ENCODE assay signal across 33 cellular contexts in the genomic region with DNA sequence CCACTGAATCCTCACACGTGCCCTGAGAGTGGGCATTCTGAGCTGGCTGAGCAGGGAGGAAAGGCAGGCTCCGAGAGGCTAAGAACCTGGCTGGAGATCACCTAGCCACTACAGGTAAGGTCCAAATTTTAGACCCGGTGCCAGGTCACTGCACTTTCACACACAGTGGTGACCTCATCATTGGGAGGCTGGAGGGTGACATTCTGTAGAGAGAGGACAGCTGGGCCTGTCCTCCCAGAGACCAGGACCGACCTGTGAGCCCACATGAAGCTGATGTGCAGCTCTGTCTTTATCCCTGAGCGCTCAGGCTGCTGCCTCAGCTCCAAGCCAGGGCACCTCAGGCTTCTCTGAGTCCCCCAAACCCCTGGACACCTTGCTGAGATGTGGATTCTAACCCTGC.
"Had no signal": no experiment of that assay in that cellular context is flagged by ENCODE, and none has a peak within 500 bp of the region (broad histone marks: within the 10 kb centered on the region; RNA-seq: fewer than 3 reads in every experiment).

No MANE protein-coding gene starts in this region.

- H3K27me3 ChIP-seq: brain microvascular endothelial cell, cardiac muscle cell, MG63, SJCRH30 had no signal

- H3K9me3 ChIP-seq: MG63, SJCRH30, SK-N-SH had no signal

- H3K27ac ChIP-seq: brain microvascular endothelial cell, cardiac muscle cell, KMS-11, SJCRH30 had no signal

- H3K36me3 ChIP-seq: brain microvascular endothelial cell, cardiac muscle cell, MG63, SJCRH30 had no signal

- H3K4me3 ChIP-seq: cardiac muscle cell, MG63, SJCRH30 had no signal

- H3K9ac ChIP-seq: KMS-11, SK-N-SH had no signal

- ATAC-seq: activated T-helper 17 cell treated with anti-CD3 and anti-CD28 coated beads, Interleukin-2, amount 50 U/mL, for 72 hours; Panc1; Right ventricle myocardium inferior; WTC11 had no signal

- DNase-seq: activated CD4-positive, alpha-beta memory T cell treated with anti-CD3 and anti-CD28 coated beads for 36 hours; activated CD4-positive, alpha-beta T cell treated with anti-CD3 and anti-CD28 coated beads, Interleukin-2, amount 10 ng/mL, durations not matched to agents 7 days and 5 days; activated CD4-positive, CD25-positive, alpha-beta regulatory T cell treated with anti-CD3 and anti-CD28 coated beads, Interleukin-2, amount 50 U/mL, for 72 hours; activated CD8-positive, alpha-beta memory T cell treated with anti-CD3 and anti-CD28 coated beads for 24 hours; activated gamma-delta T cell; activated naive CD4-positive, alpha-beta T cell treated with anti-CD3 and anti-CD28 coated beads for 36 hours; activated naive CD8-positive, alpha-beta T cell treated with anti-CD3 and anti-CD28 coated beads for 36 hours; activated T-cell treated with anti-CD3 and anti-CD28 coated beads for 4 hours; activated T-cell treated with anti-CD3 and anti-CD28 coated beads, Interleukin-2, amount 50 U/mL, for 48 hours; brain microvascular endothelial cell; MG63; MV-4-11; NCI-H1092 treated with DMSO at 0.1 percent for 48 hours; NCI-H1417 treated with DMSO at 0.1 percent for 48 hours; NCI-H1694; NCI-H2029; NCI-H2107; NCI-H2171 treated with DMSO at 0.1 percent for 48 hours; NCI-H226; NCI-H526; NCI-H774; NK-92 treated with Interleukin-12 subunit alpha and Interleukin-12 subunit beta, amount 100 ng/mL, for 24 hours; OCI-M1; RPMI8226; SJCRH30; SK-N-SH; SW 1271 had no signal

- H3K4me2 ChIP-seq: KMS-11, SK-N-SH had no signal
